Comparison of ENCODE assay signal across 14 cellular contexts in the genomic region with DNA sequence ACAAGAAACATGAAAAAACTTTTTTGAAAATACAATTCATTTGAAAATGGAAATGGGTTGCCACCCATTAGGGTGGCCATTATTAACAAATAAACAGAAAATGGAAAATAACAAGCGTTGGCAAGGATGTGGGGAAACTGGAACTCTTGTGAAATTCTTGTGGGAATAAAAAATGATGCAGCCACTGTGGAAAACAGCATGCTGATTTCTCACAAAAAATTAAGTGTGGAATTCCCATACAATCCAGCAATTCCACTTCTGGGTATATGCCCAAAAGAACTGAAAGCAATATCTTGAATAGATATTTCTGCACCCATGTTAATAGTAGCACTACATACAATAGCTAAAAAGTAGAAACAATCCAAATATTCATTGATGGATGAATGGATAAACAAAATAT.
"Had no signal": no experiment of that assay in that cellular context is flagged by ENCODE, and none has a peak within 500 bp of the region (broad histone marks: within the 10 kb centered on the region; RNA-seq: fewer than 3 reads in every experiment).

No MANE protein-coding gene starts in this region.

- H3K27me3 ChIP-seq: ascending aorta, sigmoid colon had no signal

- H3K4me3 Mint-ChIP-seq: activated T-helper 1 cell treated with anti-CD3 and anti-CD28 coated beads, Interleukin-12 subunit alpha, Interleukin-12 subunit beta, Interleukin-2, Interleukin-4 antibody, amounts not matched to agents 30 ng/mL and 10 ng/mL and 1 ng/mL, durations not matched to agents 14 hours and 24 hours and 36 hours; effector memory CD8-positive, alpha-beta T cell; neural crest cell; T-helper 2 cell treated with Interferon-gamma antibody and Interleukin-4, amounts not matched to agents 5 μg/mL and 100 μg/mL, for 36 hours; type B pancreatic cell had no signal

- H3K36me3 ChIP-seq: ascending aorta, lower lobe of right lung, sigmoid colon had no signal

- H3K27ac ChIP-seq: lower lobe of right lung had no signal

- H3K9me3 ChIP-seq: lower lobe of right lung had no signal

- H3K27me3 Mint-ChIP-seq: effector memory CD8-positive, alpha-beta T cell had no signal

- H3K4me1 ChIP-seq: ascending aorta had no signal

- DNase-seq: activated CD4-positive, alpha-beta T cell treated with anti-CD3 and anti-CD28 coated beads, Interleukin-2, amount 50 U/mL, for 1 hour; dermis blood vessel endothelial cell; effector memory CD8-positive, alpha-beta T cell; glutamatergic neuron; lower lobe of right lung; midbrain; SIG-M5; sigmoid colon; stimulated activated CD4-positive, alpha-beta T cell treated with anti-CD3 and anti-CD28 coated beads, Interleukin-1b, Interleukin-23, amount 100 ng/mL, for 48 hours had no signal

- H3K4me3 ChIP-seq: ascending aorta, lower lobe of right lung, sigmoid colon had no signal

- H3K27ac Mint-ChIP-seq: activated T-helper 1 cell treated with anti-CD3 and anti-CD28 coated beads, Interleukin-12 subunit alpha, Interleukin-12 subunit beta, Interleukin-2, Interleukin-4 antibody, amounts not matched to agents 30 ng/mL and 10 ng/mL and 1 ng/mL, durations not matched to agents 14 hours and 24 hours and 36 hours; effector memory CD8-positive, alpha-beta T cell; T-helper 2 cell treated with Interferon-gamma antibody and Interleukin-4, amounts not matched to agents 5 μg/mL and 100 μg/mL, for 36 hours; type B pancreatic cell had no signal
